In genomic region chr5:109309326-109310063, GRCh38 we compare ENCODE assay signal across 17 cellular contexts.
DNase-seq lines count a peak whose midpoint lies in the region; TF ChIP-seq lines count a peak whose summit lies in the region.
"Had no signal": no experiment of that assay in that cellular context is flagged by ENCODE, and none has a peak within 500 bp of the region (broad histone marks: within the 10 kb centered on the region; RNA-seq: fewer than 3 reads in every experiment).

No MANE protein-coding gene starts in this region.

- no peak for TF ChIP-seq POLR2A in esophagus muscularis mucosa (IDR thresholded peaks at IDR 0.05; ENCODE audit: low read depth)

- H3K4me2 ChIP-seq in skeletal muscle satellite cell (ENCODE audit: low read length), result peak overlapping the region; percentile 12
- H3K4me2 ChIP-seq: A549, KMS-11 had no signal

- H3K27ac ChIP-seq in HEK293 (ENCODE audit: extremely low read depth, low read depth, low read length) (no peak overlapping the region), esophagus muscularis mucosa (replicated peaks in 1 of 4) (no peak overlapping the region)
- H3K27ac ChIP-seq: A549, KMS-11, SK-N-MC had no signal

- H3K4me3 Mint-ChIP-seq in nephron, result no peak overlapping the region
- H3K4me3 Mint-ChIP-seq: CD4-positive, alpha-beta memory T cell had no signal

- H3K27me3 ChIP-seq in esophagus muscularis mucosa, result no peaks in the 10 kb centered on the region
- no peaks in the 10 kb centered on the region for H3K27me3 ChIP-seq in skeletal muscle satellite cell (ENCODE audit: control insufficient read depth, insufficient read depth, low read length)

- intact Hi-C loops in esophagus muscularis mucosa (cut with DNase I), result no loop called here

- WGBS in esophagus muscularis mucosa, result 87% methylated on average over 5 of the region's 5 CpGs

- H3K27ac Mint-ChIP-seq in nephron, result peak overlapping the region in 2 of 3 experiments; percentile 20 to 24
- H3K27ac Mint-ChIP-seq: CD4-positive, alpha-beta memory T cell had no signal

- H3K9ac ChIP-seq in skeletal muscle satellite cell (ENCODE audit: low read depth, low read length), result no peak overlapping the region
- H3K9ac ChIP-seq: KMS-11 had no signal

- no peaks in the 10 kb centered on the region for H3K27me3 Mint-ChIP-seq in nephron (ENCODE audit: low read depth)
- H3K27me3 Mint-ChIP-seq: CD4-positive, alpha-beta memory T cell had no signal

- no peaks in the 10 kb centered on the region for H3K36me3 Mint-ChIP-seq in nephron (ENCODE audit: low read depth)

- POLR2A ChIA-PET in HEK293 (lab: Yijun Ruan, JAX), result no interaction called here

- no peak for TF ChIP-seq CTCF in HEK293 (tag by site-specific recombination; IDR thresholded peaks at IDR 0.05)
- TF ChIP-seq CTCF in esophagus muscularis mucosa (IDR thresholded peaks at IDR 0.05), result no peak
- TF ChIP-seq CTCF in nephron (IDR thresholded peaks at IDR 0.05; ENCODE audit: unreplicated experiment in 3 of 3), result no peak

- CTCF ChIA-PET in HEK293 (lab: Yijun Ruan, JAX), result interaction anchor here (1.0 kb wide), 1 partner anchor 26 kb away, joined by 3 read pairs; no protein-coding TSS in a partner anchor

- no peak for TF ChIP-seq EP300 in esophagus muscularis mucosa (IDR thresholded peaks at IDR 0.05)

- H3K9me3 Mint-ChIP-seq in nephron, result no peaks in the 10 kb centered on the region

- DNase-seq in esophagus muscularis mucosa (ENCODE audit: extremely low spot score) (peak; percentile 57), HPDE6-E6E7 (ENCODE audit: extremely low spot score) (no peak), EL (no peak)
- DNase-seq in activated CD4-positive, alpha-beta T cell treated with anti-CD3 and anti-CD28 coated beads for 4 hours, result no peak
- DNase-seq: CD4-positive, alpha-beta memory T cell; GOT3; NCI-H1436; NCI-H2029; NCI-H748 treated with DMSO at 0.1 percent for 48 hours; NK-92 treated with Interleukin-12 subunit alpha and Interleukin-12 subunit beta, amount 100 ng/mL, for 24 hours; Right ventricle myocardium superior had no signal

- H3K9me3 ChIP-seq in HEK293 (ENCODE audit: control insufficient read depth, insufficient read depth, low read depth, low read length), result no peaks in the 10 kb centered on the region
- no peaks in the 10 kb centered on the region for H3K9me3 ChIP-seq in esophagus muscularis mucosa
- no peaks in the 10 kb centered on the region for H3K9me3 ChIP-seq in skeletal muscle satellite cell (replicated peaks; ENCODE audit: low read length)
- H3K9me3 ChIP-seq: A549 had no signal

- peaks cover 18% of the 10 kb centered on the region for H3K4me1 Mint-ChIP-seq in nephron
- H3K4me1 Mint-ChIP-seq: CD4-positive, alpha-beta memory T cell had no signal

- H3K36me3 ChIP-seq in HEK293 (ENCODE audit: control insufficient read depth in 2 of 2, insufficient read depth in 1 of 2, low read length in 2 of 2), result no peaks in the 10 kb centered on the region
- no peaks in the 10 kb centered on the region for H3K36me3 ChIP-seq in esophagus muscularis mucosa
- no peaks in the 10 kb centered on the region for H3K36me3 ChIP-seq in skeletal muscle satellite cell (ENCODE audit: insufficient read depth, low read length)

- H3K4me3 ChIP-seq in HEK293 (ENCODE audit: low read depth, low read length), result no peak overlapping the region
- H3K4me3 ChIP-seq in esophagus muscularis mucosa, result no peak overlapping the region
- no peak overlapping the region for H3K4me3 ChIP-seq in skeletal muscle satellite cell (ENCODE audit: low read length)
- H3K4me3 ChIP-seq: A549, SK-N-MC had no signal

- no peaks in the 10 kb centered on the region for H3K4me1 ChIP-seq in HEK293 (ENCODE audit: control insufficient read depth, insufficient read depth, low read length)
- H3K4me1 ChIP-seq in esophagus muscularis mucosa, result no peaks in the 10 kb centered on the region
- H3K4me1 ChIP-seq in skeletal muscle satellite cell (ENCODE audit: control insufficient read depth, insufficient read depth, low read length), result peaks cover 6% of the 10 kb centered on the region
- H3K4me1 ChIP-seq: A549 had no signal

TF ChIP-seq in HEK293, 187 proteins besides CTCF, POLR2A, EP300 and RAD21:
- no peak for TF ChIP-seq ZNF292 (tag by site-specific recombination; IDR thresholded peaks at IDR 0.05; ENCODE audit: borderline replicate concordance, low read depth)
- TF ChIP-seq ZXDB (tag by site-specific recombination; IDR thresholded peaks at IDR 0.05), result no peak
- TF ChIP-seq PRDM10 (tag by site-specific recombination; IDR thresholded peaks at IDR 0.05), result peak; percentile 66
- TF ChIP-seq, protein P1, sequence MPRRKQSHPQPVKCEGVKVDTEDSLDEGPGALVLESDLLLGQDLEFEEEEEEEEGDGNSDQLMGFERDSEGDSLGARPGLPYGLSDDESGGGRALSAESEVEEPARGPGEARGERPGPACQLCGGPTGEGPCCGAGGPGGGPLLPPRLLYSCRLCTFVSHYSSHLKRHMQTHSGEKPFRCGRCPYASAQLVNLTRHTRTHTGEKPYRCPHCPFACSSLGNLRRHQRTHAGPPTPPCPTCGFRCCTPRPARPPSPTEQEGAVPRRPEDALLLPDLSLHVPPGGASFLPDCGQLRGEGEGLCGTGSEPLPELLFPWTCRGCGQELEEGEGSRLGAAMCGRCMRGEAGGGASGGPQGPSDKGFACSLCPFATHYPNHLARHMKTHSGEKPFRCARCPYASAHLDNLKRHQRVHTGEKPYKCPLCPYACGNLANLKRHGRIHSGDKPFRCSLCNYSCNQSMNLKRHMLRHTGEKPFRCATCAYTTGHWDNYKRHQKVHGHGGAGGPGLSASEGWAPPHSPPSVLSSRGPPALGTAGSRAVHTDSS (tag by site-specific recombination; IDR thresholded peaks at IDR 0.05), result no peak
